ENCODE assay signal across 36 cellular contexts in the genomic region with DNA sequence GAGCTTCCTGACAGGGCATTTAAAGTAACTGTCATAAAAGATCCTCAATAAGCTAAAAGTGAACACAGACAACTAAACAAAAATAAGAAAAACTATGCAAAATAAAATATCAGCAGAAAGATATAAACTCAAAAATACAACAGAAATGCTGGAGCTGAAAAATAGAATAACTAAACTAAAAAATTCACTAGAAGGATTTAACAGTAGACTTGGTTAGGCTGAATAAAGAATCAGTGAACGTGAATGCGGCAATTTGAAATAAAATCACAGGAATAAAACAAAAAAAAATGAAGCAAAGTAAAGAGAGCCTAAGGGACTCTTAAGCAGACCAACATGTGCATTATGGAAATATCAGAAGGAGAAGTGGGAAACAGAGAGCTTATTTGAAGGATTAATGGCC.
"Had no signal": no experiment of that assay in that cellular context is flagged by ENCODE, and none has a peak within 500 bp of the region (broad histone marks: within the 10 kb centered on the region; RNA-seq: fewer than 3 reads in every experiment).

No MANE protein-coding gene starts in this region.

- H3K4me3 Mint-ChIP-seq: activated B cell treated with CpG ODN at 0.5 μM for 24 hours; activated CD4-positive, alpha-beta memory T cell treated with anti-CD3 and anti-CD28 coated beads for 36 hours; activated CD4-positive, alpha-beta T cell treated with anti-CD3 and anti-CD28 coated beads, Interleukin-2, amount 10 ng/mL, durations not matched to agents 24 days and 14 days; activated CD8-positive, alpha-beta T cell treated with anti-CD3 and anti-CD28 coated beads for 36 hours; activated naive CD4-positive, alpha-beta T cell treated with anti-CD3 and anti-CD28 coated beads for 36 hours; activated naive CD8-positive, alpha-beta T cell treated with anti-CD3 and anti-CD28 coated beads for 36 hours; activated T-cell treated with anti-CD3 and anti-CD28 coated beads, Interleukin-2, amount 50 U/mL, for 24 hours; activated T-helper 1 cell treated with anti-CD3 and anti-CD28 coated beads, Interleukin-12 subunit alpha, Interleukin-12 subunit beta, Interleukin-2, Interleukin-4 antibody, amounts not matched to agents 30 ng/mL and 10 ng/mL and 1 ng/mL, durations not matched to agents 14 hours and 24 hours and 36 hours; activated T-helper 17 cell treated with anti-CD3 and anti-CD28 coated beads, Interleukin-2, amount 50 U/mL, for 72 hours; T-helper 1 cell treated with Interleukin-12 subunit alpha and Interleukin-12 subunit beta and Interleukin-4 antibody, amounts not matched to agents 30 μg/mL and 1 μg/mL, for 36 hours; T-helper 2 cell treated with Interferon-gamma antibody and Interleukin-4, amounts not matched to agents 5 μg/mL and 100 μg/mL, for 36 hours had no signal

- H3K4me3 ChIP-seq: adrenal gland, body of pancreas, breast epithelium had no signal

- H3K27ac Mint-ChIP-seq: activated B cell treated with CpG ODN at 0.5 μM for 24 hours; activated CD4-positive, alpha-beta memory T cell treated with anti-CD3 and anti-CD28 coated beads for 36 hours; activated CD4-positive, alpha-beta T cell treated with anti-CD3 and anti-CD28 coated beads, Interleukin-2, amount 10 ng/mL, durations not matched to agents 24 days and 14 days; activated CD8-positive, alpha-beta T cell treated with anti-CD3 and anti-CD28 coated beads for 36 hours; activated naive CD4-positive, alpha-beta T cell treated with anti-CD3 and anti-CD28 coated beads for 36 hours; activated naive CD4-positive, alpha-beta T cell treated with anti-CD3 and anti-CD28 coated beads, Interleukin-2, amount 50 U/mL, for 72 hours; activated naive CD8-positive, alpha-beta T cell treated with anti-CD3 and anti-CD28 coated beads for 36 hours; activated T-cell treated with anti-CD3 and anti-CD28 coated beads, Interleukin-2, amount 50 U/mL, for 24 hours; activated T-helper 1 cell treated with anti-CD3 and anti-CD28 coated beads, Interleukin-12 subunit alpha, Interleukin-12 subunit beta, Interleukin-2, Interleukin-4 antibody, amounts not matched to agents 30 ng/mL and 10 ng/mL and 1 ng/mL, durations not matched to agents 14 hours and 24 hours and 36 hours; activated T-helper 17 cell treated with anti-CD3 and anti-CD28 coated beads, Interleukin-2, amount 50 U/mL, for 72 hours; T-helper 1 cell treated with Interleukin-12 subunit alpha and Interleukin-12 subunit beta and Interleukin-4 antibody, amounts not matched to agents 30 μg/mL and 1 μg/mL, for 36 hours; T-helper 2 cell treated with Interferon-gamma antibody and Interleukin-4, amounts not matched to agents 5 μg/mL and 100 μg/mL, for 36 hours had no signal

- H3K4me1 Mint-ChIP-seq: activated B cell treated with CpG ODN at 0.5 μM for 24 hours; activated T-helper 17 cell treated with anti-CD3 and anti-CD28 coated beads, Interleukin-2, amount 50 U/mL, for 72 hours had no signal

- DNase-seq: activated B cell treated with CpG ODN at 0.5 μM for 24 hours; activated CD4-positive, alpha-beta memory T cell treated with anti-CD3 and anti-CD28 coated beads for 36 hours; activated CD4-positive, alpha-beta T cell treated with anti-CD3 and anti-CD28 coated beads for 4 hours; activated CD4-positive, alpha-beta T cell treated with anti-CD3 and anti-CD28 coated beads, Interleukin-2, amount 10 ng/mL, durations not matched to agents 24 days and 14 days; activated CD4-positive, alpha-beta T cell treated with anti-CD3 and anti-CD28 coated beads, Interleukin-2, amount 50 U/mL, for 1 hour; activated CD4-positive, alpha-beta T cell treated with anti-CD3 and anti-CD28 coated beads, Interleukin-2, amount 50 U/mL, for 4 hours; activated CD4-positive, CD25-positive, alpha-beta regulatory T cell treated with anti-CD3 and anti-CD28 coated beads, Interleukin-2, amount 50 U/mL, for 72 hours; activated CD8-positive, alpha-beta memory T cell treated with anti-CD3 and anti-CD28 coated beads, Interleukin-2, amount 50 U/mL, for 4 hours; activated CD8-positive, alpha-beta T cell treated with anti-CD3 and anti-CD28 coated beads for 36 hours; activated effector memory CD4-positive, alpha-beta T cell treated with anti-CD3 and anti-CD28 coated beads, Interleukin-2, amount 50 U/mL, for 16 hours; activated gamma-delta T cell treated with Interleukin-2 at 50 U/mL for 16 hours; activated naive CD4-positive, alpha-beta T cell; activated naive CD4-positive, alpha-beta T cell treated with anti-CD3 and anti-CD28 coated beads for 36 hours; activated naive CD4-positive, alpha-beta T cell treated with anti-CD3 and anti-CD28 coated beads, Interleukin-2, amount 50 U/mL, for 16 hours; activated naive CD8-positive, alpha-beta T cell treated with anti-CD3 and anti-CD28 coated beads for 36 hours; activated T-cell treated with anti-CD3 and anti-CD28 coated beads for 4 hours; activated T-cell treated with anti-CD3 and anti-CD28 coated beads, Interleukin-2, amount 50 U/mL, for 24 hours; activated T-cell treated with anti-CD3 and anti-CD28 coated beads, Interleukin-2, amount 50 U/mL, for 48 hours; adrenal gland; amniotic stem cell; aorta; body of pancreas; brain microvascular endothelial cell; central memory CD4-positive, alpha-beta T cell; T-helper 2 cell; T-helper 9 cell had no signal

- H3K36me3 ChIP-seq: adrenal gland, brain microvascular endothelial cell, breast epithelium had no signal

- H3K4me1 ChIP-seq: adrenal gland, body of pancreas, breast epithelium had no signal

- FAIRE-seq: astrocyte, colon, TTC549 had no signal

- H3K27ac ChIP-seq: adrenal gland, body of pancreas, brain microvascular endothelial cell, breast epithelium, VCaP had no signal

- H3K27me3 Mint-ChIP-seq: activated B cell treated with CpG ODN at 0.5 μM for 24 hours; activated CD4-positive, alpha-beta memory T cell treated with anti-CD3 and anti-CD28 coated beads for 36 hours; activated CD8-positive, alpha-beta T cell treated with anti-CD3 and anti-CD28 coated beads for 36 hours; activated naive CD8-positive, alpha-beta T cell treated with anti-CD3 and anti-CD28 coated beads for 36 hours; activated T-cell treated with anti-CD3 and anti-CD28 coated beads, Interleukin-2, amount 50 U/mL, for 24 hours; activated T-helper 17 cell treated with anti-CD3 and anti-CD28 coated beads, Interleukin-2, amount 50 U/mL, for 72 hours had no signal

- H3K27me3 ChIP-seq: adrenal gland, body of pancreas, brain microvascular endothelial cell, breast epithelium had no signal

- ATAC-seq: activated CD8-positive, alpha-beta T cell treated with anti-CD3 and anti-CD28 coated beads for 36 hours; activated naive CD4-positive, alpha-beta T cell treated with anti-CD3 and anti-CD28 coated beads, Interleukin-2, amount 50 U/mL, for 72 hours; activated T-helper 17 cell treated with anti-CD3 and anti-CD28 coated beads, Interleukin-2, amount 50 U/mL, for 72 hours; body of pancreas had no signal
